ENCODE assay signal across 30 cellular contexts in the genomic region with DNA sequence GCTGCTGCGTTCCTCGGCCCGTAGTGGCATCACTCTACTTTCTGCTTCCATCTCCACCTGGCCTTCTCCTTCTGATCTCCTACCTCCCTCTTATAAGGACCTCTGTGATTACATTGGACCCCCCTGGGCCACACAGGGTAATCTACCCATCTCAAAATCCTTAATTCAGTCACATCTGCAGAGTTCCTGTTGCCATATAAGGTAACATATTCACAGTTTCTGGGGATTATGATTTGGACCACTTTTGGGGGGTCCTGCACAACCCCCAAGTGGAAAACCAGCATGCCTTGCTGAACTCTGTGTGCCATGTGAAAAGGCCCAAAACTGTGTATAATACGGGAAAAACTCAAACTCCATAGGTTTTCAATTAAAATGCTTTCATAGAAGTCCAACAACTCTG. TPM values are rescaled to one million over a fixed set of nuclear protein-coding genes. Genes with fewer than 3 reads are reported as not detected.
"Had no signal": no experiment of that assay in that cellular context is flagged by ENCODE, and none has a peak within 500 bp of the region (broad histone marks: within the 10 kb centered on the region; RNA-seq: fewer than 3 reads in every experiment).

No MANE protein-coding gene starts in this region.

- H3K36me3 ChIP-seq: colonic mucosa, esophagus squamous epithelium, gastrocnemius medialis, heart right ventricle, left lung, lower lobe of right lung had no signal

- H3K9me3 ChIP-seq: colonic mucosa, esophagus squamous epithelium, gastrocnemius medialis, heart right ventricle, left lung, lower lobe of right lung, mucosa of descending colon had no signal

- H3K27ac ChIP-seq: colonic mucosa, dorsolateral prefrontal cortex, epithelial cell of prostate, esophagus squamous epithelium, gastrocnemius medialis, heart right ventricle, left lung, lower lobe of right lung had no signal

- H3K4me3 ChIP-seq: colonic mucosa, dorsolateral prefrontal cortex, esophagus squamous epithelium, gastrocnemius medialis, heart right ventricle, left lung, lower lobe of right lung, mucosa of descending colon had no signal

- H3K27me3 ChIP-seq: colonic mucosa, dorsolateral prefrontal cortex, esophagus squamous epithelium, gastrocnemius medialis, heart right ventricle, left lung had no signal

- H3K27me3 Mint-ChIP-seq: naive B cell had no signal

- H3K4me3 Mint-ChIP-seq: endodermal cell, mesothelial cell of epicardium, naive B cell had no signal

- ATAC-seq: esophagus mucosa, gastrocnemius medialis, heart right ventricle, left cardiac atrium, left lung, left ventricle myocardium superior, lower lobe of right lung, mucosa of descending colon had no signal

- H3K36me3 Mint-ChIP-seq: mesothelial cell of epicardium had no signal

- H3K27ac Mint-ChIP-seq: endodermal cell, mesothelial cell of epicardium had no signal

- DNase-seq: colonic mucosa; cortex of kidney; dermis blood vessel endothelial cell; dorsolateral prefrontal cortex; effector CD4-positive, alpha-beta T cell; effector memory CD4-positive, alpha-beta T cell; endodermal cell; erythroblast; esophagus squamous epithelium; foreskin fibroblast; foreskin melanocyte; gastrocnemius medialis; glutamatergic neuron; head of caudate nucleus; heart right ventricle; hippocampal formation; left cardiac atrium; left lung; left ventricle myocardium superior; lower lobe of right lung; mesenchymal stem cell; mucosa of descending colon; naive B cell had no signal

- H3K9me3 Mint-ChIP-seq: mesothelial cell of epicardium had no signal

- H3K4me1 ChIP-seq: colonic mucosa, esophagus squamous epithelium, gastrocnemius medialis, lower lobe of right lung had no signal

RNA-seq across cellular contexts. Expression of gene LY86, which starts 51.1 kb away (rescaled TPM):
- total RNA-seq: dermis blood vessel endothelial cell, endodermal cell, glomerular endothelial cell, kidney epithelial cell, lung microvascular endothelial cell, mesothelial cell of epicardium, myocyte had no signal
